ENCODE assay signal across 30 cellular contexts in the genomic region with DNA sequence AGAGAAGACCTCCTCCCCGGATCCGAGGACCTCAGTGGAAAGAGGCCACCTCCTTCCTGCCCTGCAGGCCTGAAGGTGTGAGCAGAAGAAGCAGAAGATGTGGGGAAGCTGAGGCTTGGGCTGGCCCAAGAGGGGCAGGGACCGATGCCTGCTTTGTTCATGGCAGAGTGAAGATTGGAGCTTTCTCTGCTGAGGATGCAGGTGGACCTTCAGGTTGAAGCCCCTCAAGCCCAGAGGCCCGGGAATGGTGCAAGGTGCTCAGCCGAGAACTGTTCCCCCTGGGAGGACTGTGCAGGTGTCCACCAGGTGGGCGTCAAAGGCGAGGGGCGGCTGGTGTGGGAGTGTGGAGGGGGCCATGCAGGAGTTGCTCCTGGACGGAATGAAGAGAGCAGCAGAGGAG.
"Had no signal": no experiment of that assay in that cellular context is flagged by ENCODE, and none has a peak within 500 bp of the region (broad histone marks: within the 10 kb centered on the region; RNA-seq: fewer than 3 reads in every experiment).

No MANE protein-coding gene starts in this region.

- H3K27me3 Mint-ChIP-seq: naive thymus-derived CD4-positive, alpha-beta T cell; stimulated activated naive B cell treated with anti-CD40 and anti-IgM and Interleukin-4, amounts not matched to agents 10 μg/mL and 1 μg/mL and 100 μg/mL, for 72 hours had no signal

- H3K27ac ChIP-seq: left lung, neutrophil, ovary, skin epidermis, stomach, testis, thyroid gland, transverse colon, upper lobe of left lung had no signal

- H3K4me1 ChIP-seq: left lung, stomach, testis, thyroid gland, transverse colon, upper lobe of left lung had no signal

- H3K4me1 Mint-ChIP-seq: immature natural killer cell; stimulated activated naive B cell treated with anti-CD40 and anti-IgM and Interleukin-4, amounts not matched to agents 10 μg/mL and 1 μg/mL and 100 μg/mL, for 72 hours had no signal

- ATAC-seq: left colon; left lung; mucosa of descending colon; naive thymus-derived CD4-positive, alpha-beta T cell; right cardiac atrium; sciatic nerve; stimulated activated naive B cell treated with anti-CD40 and anti-IgM and Interleukin-4, amounts not matched to agents 10 μg/mL and 1 μg/mL and 100 μg/mL, for 72 hours; stimulated activated naive CD8-positive, alpha-beta T cell treated with anti-CD3 and anti-CD28 coated beads, Interleukin-15, Interleukin-2, amounts not matched to agents 100 U/mL and 50 U/mL, for 24 hours had no signal

- DNase-seq: hypothalamus; immature natural killer cell; kidney; left colon; mesendoderm; midbrain; mucosa of descending colon; naive thymus-derived CD4-positive, alpha-beta T cell; occipital lobe; ovary; right cardiac atrium; stimulated activated CD4-positive, alpha-beta T cell treated with anti-CD3 and anti-CD28 coated beads, Interleukin-12 subunit alpha, Interleukin-12 subunit beta, amount 100 ng/mL, for 4 hours; stimulated activated CD4-positive, alpha-beta T cell treated with anti-CD3 and anti-CD28 coated beads, Interleukin-15, amount 100 ng/mL, for 24 hours; stimulated activated CD4-positive, alpha-beta T cell treated with anti-CD3 and anti-CD28 coated beads, Interleukin-2, amount 100 ng/mL, for 24 hours; stimulated activated CD4-positive, alpha-beta T cell treated with anti-CD3 and anti-CD28 coated beads, Interleukin-4, amount 100 ng/mL, for 1 hour; stimulated activated naive B cell treated with anti-CD40 and anti-IgM and Interleukin-4, amounts not matched to agents 10 μg/mL and 1 μg/mL and 100 μg/mL, for 72 hours; stimulated activated naive CD8-positive, alpha-beta T cell treated with anti-CD3 and anti-CD28 coated beads, Interleukin-15, Interleukin-2, amounts not matched to agents 100 U/mL and 50 U/mL, for 24 hours; stomach; testis; thyroid gland; transverse colon; upper lobe of left lung had no signal

- H3K27me3 ChIP-seq: left lung, neutrophil, ovary, stomach, testis, thyroid gland, transverse colon, upper lobe of left lung had no signal

- H3K4me3 ChIP-seq: left lung, lung, mucosa of descending colon, ovary, skin epidermis, stomach, testis, thyroid gland, transverse colon, upper lobe of left lung had no signal

- H3K9me3 ChIP-seq: neutrophil, ovary, stomach, testis, thyroid gland, transverse colon had no signal

- H3K4me3 Mint-ChIP-seq: immature natural killer cell; naive thymus-derived CD4-positive, alpha-beta T cell; nephron; neural crest cell; stimulated activated naive B cell treated with anti-CD40 and anti-IgM and Interleukin-4, amounts not matched to agents 10 μg/mL and 1 μg/mL and 100 μg/mL, for 72 hours had no signal

- H3K9me3 Mint-ChIP-seq: neural crest cell had no signal

- H3K36me3 ChIP-seq: left lung, neutrophil, ovary, stomach, thyroid gland, transverse colon, upper lobe of left lung had no signal

- H3K36me3 Mint-ChIP-seq: immature natural killer cell; naive thymus-derived CD4-positive, alpha-beta T cell; stimulated activated naive B cell treated with anti-CD40 and anti-IgM and Interleukin-4, amounts not matched to agents 10 μg/mL and 1 μg/mL and 100 μg/mL, for 72 hours had no signal

- H3K27ac Mint-ChIP-seq: immature natural killer cell; naive thymus-derived CD4-positive, alpha-beta T cell; nephron; progenitor cell of endocrine pancreas; stimulated activated naive B cell treated with anti-CD40 and anti-IgM and Interleukin-4, amounts not matched to agents 10 μg/mL and 1 μg/mL and 100 μg/mL, for 72 hours had no signal
